8 cellular contexts compared by ENCODE assay signal in the genomic region with DNA sequence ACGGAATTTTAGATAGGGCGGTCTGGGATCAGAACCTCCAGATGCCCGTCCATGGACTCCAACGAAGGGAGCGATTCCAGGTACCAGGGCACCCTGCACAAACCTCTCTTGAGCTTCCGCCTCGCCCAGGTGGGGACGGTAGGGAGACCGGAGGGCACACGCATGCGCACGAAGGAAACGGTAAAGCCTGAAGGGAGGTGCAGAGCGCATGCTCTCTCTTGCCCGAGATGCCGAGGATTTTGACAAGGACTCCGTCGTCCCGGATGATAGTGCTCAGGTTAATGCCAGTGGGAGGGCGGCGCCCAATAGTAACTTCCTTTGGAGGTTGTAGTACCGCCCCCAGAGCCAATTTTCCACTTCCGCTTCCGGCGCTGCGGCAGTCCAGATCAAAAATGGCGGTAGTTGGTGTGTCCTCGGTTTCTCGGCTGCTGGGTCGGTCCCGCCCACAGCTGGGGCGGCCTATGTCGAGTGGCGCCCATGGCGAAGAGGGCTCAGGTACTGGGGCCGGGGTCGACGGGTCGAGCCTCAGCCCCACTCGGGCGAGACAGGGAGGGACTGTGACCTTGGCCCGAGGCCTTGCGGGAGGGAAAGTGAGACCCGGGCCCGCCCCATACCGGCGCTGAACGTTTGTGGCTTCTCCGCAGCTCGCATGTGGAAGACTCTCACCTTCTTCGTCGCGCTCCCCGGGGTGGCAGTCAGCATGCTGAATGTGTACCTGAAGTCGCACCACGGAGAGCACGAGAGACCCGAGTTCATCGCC. TPM values are rescaled to one million over a fixed set of nuclear protein-coding genes. Genes with fewer than 3 reads are reported as not detected.
A peak's percentile ranks its signal among the peaks of the same experiment; 100 is the strongest.
DNase-seq lines count a peak whose midpoint lies in the region; FAIRE-seq and TF ChIP-seq lines count a peak whose summit lies in the region.

A gene (plus strand): TSS at position 379 of the 760 bp plus-strand sequence. CDS start 14 bp downstream, at position 393.

- POLR2A ChIA-PET in HEK293T (lab: Yijun Ruan, JAX) = interaction anchor here (0.5 to 2.3 kb wide), 17 partner anchors 8 to 146 kb away, joined by 3 to 12 read pairs (median 3); a partner anchor contains a TSS

- no peak for FAIRE-seq in frontal cortex (lab: Jason Lieb, UNC)

- peaks cover 36% of the 10 kb centered on the region for H3K36me3 ChIP-seq in neutrophil

- H3K27ac ChIP-seq in neutrophil (peak within 1 kb of the TSS; percentile 87), substantia nigra (ENCODE audit: low read depth, low read length, poor library complexity, severe bottlenecking) (peak within 1 kb of the TSS; percentile 81)

- peak; percentile 53 for TF ChIP-seq CTCF in neutrophil (IDR thresholded peaks at IDR 0.05)

- H3K4me3 ChIP-seq in neutrophil (ENCODE audit: low read depth in 1 of 2, low read length in 1 of 2) = peak within 1 kb of the TSS; percentile 70 to 94

- CTCF ChIA-PET in HEK293T (lab: Yijun Ruan, JAX) = interaction anchor here (0.6 to 1.0 kb wide), 3 partner anchors 20 to 71 kb away, joined by 3 to 6 read pairs (median 5); no protein-coding TSS in a partner anchor

- DNase-seq in GM04504 (ENCODE audit: low read depth) (peak; percentile 92), HEK293T (ENCODE audit: extremely low spot score) (peak; percentile 97), MV-4-11 (lab: John Stamatoyannopoulos, UW) (peak; percentile 98), SK-MEL-5 (ENCODE audit: low read depth, low spot score) (peak; percentile 99), frontal cortex (ENCODE audit: low spot score in 2 of 2) (peak; percentile 88 to 92), substantia nigra (lab: John Stamatoyannopoulos, UW) (peak; percentile 51 to 97 (median 86))
- DNase-seq in activated naive CD4-positive, alpha-beta T cell treated with Interleukin-2 at 50 U/mL for 16 hours = peak; percentile 99

- no peaks in the 10 kb centered on the region for H3K9me3 ChIP-seq in neutrophil

- in situ Hi-C loops in SK-MEL-5 (cut with HindIII; ENCODE audit: low pct_unique_long_range_greater_than_20kb, low sequenced_read_pairs) = no loop called here

- peaks cover 25 to 26% of the 10 kb centered on the region in 2 experiments for H3K4me1 ChIP-seq in neutrophil (ENCODE audit: control insufficient read depth in 1 of 2, insufficient read depth in 1 of 2, low read depth in 1 of 2, low read length in 1 of 2)

- peaks cover 6% of the 10 kb centered on the region for H3K27me3 ChIP-seq in neutrophil

TF ChIP-seq in HEK293T, 16 proteins besides CTCF, POLR2A, EP300 and RAD21:
- TF ChIP-seq LEF1 (IDR thresholded peaks at IDR 0.05; ENCODE audit: borderline replicate concordance) = no peak
- no peak for TF ChIP-seq SP1 (IDR thresholded peaks at IDR 0.05)
- TF ChIP-seq, protein P1, sequence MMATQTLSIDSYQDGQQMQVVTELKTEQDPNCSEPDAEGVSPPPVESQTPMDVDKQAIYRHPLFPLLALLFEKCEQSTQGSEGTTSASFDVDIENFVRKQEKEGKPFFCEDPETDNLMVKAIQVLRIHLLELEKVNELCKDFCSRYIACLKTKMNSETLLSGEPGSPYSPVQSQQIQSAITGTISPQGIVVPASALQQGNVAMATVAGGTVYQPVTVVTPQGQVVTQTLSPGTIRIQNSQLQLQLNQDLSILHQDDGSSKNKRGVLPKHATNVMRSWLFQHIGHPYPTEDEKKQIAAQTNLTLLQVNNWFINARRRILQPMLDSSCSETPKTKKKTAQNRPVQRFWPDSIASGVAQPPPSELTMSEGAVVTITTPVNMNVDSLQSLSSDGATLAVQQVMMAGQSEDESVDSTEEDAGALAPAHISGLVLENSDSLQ (IDR thresholded peaks at IDR 0.05) = peak; percentile 58
- TF ChIP-seq FOXK2 (IDR thresholded peaks at IDR 0.05) = no peak
- TF ChIP-seq TARDBP (IDR thresholded peaks at IDR 0.05) = no peak
- no peak for TF ChIP-seq HDGF (IDR thresholded peaks at IDR 0.05; ENCODE audit: borderline replicate concordance)
- TF ChIP-seq BHLHE40 (IDR thresholded peaks at IDR 0.05; ENCODE audit: borderline replicate concordance) = no peak
- TF ChIP-seq ELF4 (IDR thresholded peaks at IDR 0.05) = peak; percentile 55; the same call in 1 of the 2 replicates
- no peak for TF ChIP-seq SUZ12 (IDR thresholded peaks at IDR 0.05)

RNA-seq across cellular contexts. Expression of the gene that starts here (rescaled TPM):
- total RNA-seq in SK-MEL-5 (2014; rRNA removed; shearing (Covaris generic)) = 1,050 and 1,113 TPM in 2 replicates
- polyA plus RNA-seq in SK-MEL-5 (2015; cell fraction: cytosol; rRNA removed) = 619 and 1,199 TPM in 2 replicates
- polyA plus RNA-seq in SK-MEL-5 (2015; cell fraction: nucleus; rRNA removed) = 136 and 184 TPM in 2 replicates
- total RNA-seq in frontal cortex = 489 TPM

Comparison
In these comparisons a context has a peak if more than half of its experiments do, and no peak if none do; other contexts are left out.
1. Peak in every context shown above with its lines: DNase-seq, H3K4me3 ChIP-seq and H3K27ac ChIP-seq.